In genomic region chr19:13842294-13843103, GRCh38 we compare ENCODE assay signal across 8 cellular contexts.
DNase-seq lines count a peak whose midpoint lies in the region; ATAC-seq and TF ChIP-seq lines count a peak whose summit lies in the region.

No MANE protein-coding gene starts in this region.

- peak overlapping the region; percentile 77 for H3K9ac ChIP-seq in KMS-11

- H3K27ac ChIP-seq in KMS-11 (peak overlapping the region; percentile 68), coronary artery (peak overlapping the region; percentile 100)

- no peaks in the 10 kb centered on the region for H4K20me1 ChIP-seq in KMS-11 (ENCODE audit: insufficient read depth)

- peak overlapping the region; percentile 95 for H3K4me2 ChIP-seq in KMS-11

- H2AFZ ChIP-seq in KMS-11 (ENCODE audit: low read depth), result peak overlapping the region; percentile 63

- no peak overlapping the region for H3K4me3 ChIP-seq in KMS-11 (IDR thresholded peaks at IDR 0.05; ENCODE audit: insufficient read depth, low read depth, low read length)
- peak overlapping the region; percentile 99 for H3K4me3 ChIP-seq in coronary artery

- no peaks in the 10 kb centered on the region for H3K36me3 ChIP-seq in KMS-11 (ENCODE audit: insufficient read depth)

- no peak for ATAC-seq in GM18867 (IDR thresholded peaks at IDR 0.05; ENCODE audit: unreplicated experiment)
- no peak for ATAC-seq in GM21529 (IDR thresholded peaks at IDR 0.05; ENCODE audit: unreplicated experiment)

- H3K27me3 ChIP-seq in KMS-11 (ENCODE audit: insufficient read depth, low read depth), result no peaks in the 10 kb centered on the region

- peaks cover 50% of the 10 kb centered on the region for H3K4me1 ChIP-seq in KMS-11 (ENCODE audit: low read depth, poor library complexity, severe bottlenecking)

- TF ChIP-seq CTCF in GM10266 (IDR thresholded peaks at IDR 0.05; ENCODE audit: control insufficient read depth, insufficient read depth, low read depth, missing control alignments) (peak; percentile 28), KMS-11 (conservative IDR thresholded peaks at IDR 0.05; ENCODE audit: low read depth, low read length) (no peak), coronary artery (IDR thresholded peaks at IDR 0.05) (no peak)

- peak; percentile 92 for DNase-seq in GM10266 (ENCODE audit: extremely low spot score)
- DNase-seq in activated CD4-positive, CD25-positive, alpha-beta regulatory T cell treated with anti-CD3 and anti-CD28 coated beads, Interleukin-2, amount 50 U/mL, for 72 hours, result peak; percentile 79
- DNase-seq in coronary artery (ENCODE audit: low spot score), result peak; percentile 92
- DNase-seq in left kidney (ENCODE audit: low read depth, low spot score), result peak; percentile 84
- peak; percentile 59 for DNase-seq in stimulated activated CD8-positive, alpha-beta memory T cell treated with anti-CD3 and anti-CD28 coated beads, Interleukin-12 subunit alpha, Interleukin-12 subunit beta, amount 100 ng/mL, for 1 hour (ENCODE audit: low read depth)

- peaks cover 34% of the 10 kb centered on the region for H3K79me2 ChIP-seq in KMS-11 (ENCODE audit: insufficient read depth, low read depth)
